12 cellular contexts compared by ENCODE assay signal in genomic region chr5:131854134-131854533, GRCh38. TPM values are rescaled to one million over a fixed set of nuclear protein-coding genes. Genes with fewer than 3 reads are reported as not detected.
A peak's percentile ranks its signal among the peaks of the same experiment; 100 is the strongest.
DNase-seq lines count a peak whose midpoint lies in the region; ATAC-seq and TF ChIP-seq lines count a peak whose summit lies in the region.
"Had no signal": no experiment of that assay in that cellular context is flagged by ENCODE, and none has a peak within 500 bp of the region (broad histone marks: within the 10 kb centered on the region; RNA-seq: fewer than 3 reads in every experiment).

No MANE protein-coding gene starts in this region.

- H3K27ac ChIP-seq in CD4-positive, alpha-beta memory T cell (ENCODE audit: low read depth, low read length): no peak overlapping the region
- H3K27ac ChIP-seq in body of pancreas: no peak overlapping the region
- H3K27ac ChIP-seq: ascending aorta, parathyroid adenoma had no signal

- H3K4me3 Mint-ChIP-seq in CD4-positive, alpha-beta memory T cell: peak overlapping the region; percentile 2 to 72 (median 35)
- H3K4me3 Mint-ChIP-seq in activated B cell treated with CpG ODN at 0.5 μM for 24 hours: no peak overlapping the region
- no peak overlapping the region for H3K4me3 Mint-ChIP-seq in stimulated activated naive B cell treated with anti-CD40 and anti-IgM and Interleukin-4, amounts not matched to agents 10 μg/mL and 1 μg/mL and 100 μg/mL, for 72 hours

- peak in 3 of 5 donors; percentile 6 to 23 (median 9) for DNase-seq in CD4-positive, alpha-beta memory T cell
- DNase-seq in activated B cell treated with CpG ODN at 0.5 μM for 24 hours: no peak
- no peak for DNase-seq in body of pancreas
- no peak for DNase-seq in NCI-H446 treated with DMSO at 0.1 percent for 48 hours (lab: John Stamatoyannopoulos, UW)
- DNase-seq in stimulated activated naive B cell treated with anti-CD40 and anti-IgM and Interleukin-4, amounts not matched to agents 10 μg/mL and 1 μg/mL and 100 μg/mL, for 72 hours: no peak
- DNase-seq in NCI-H1105 treated with DMSO at 0.1 percent for 48 hours (lab: John Stamatoyannopoulos, UW): no peak
- DNase-seq: GOT3, T-helper 9 cell had no signal

- POLR2A ChIA-PET in CD4-positive, alpha-beta memory T cell (lab: Charles Lee; ENCODE audit: partially characterized antibody): no interaction called here
- POLR2A ChIA-PET in activated B cell treated with CpG ODN at 0.5 μM for 24 hours (lab: Charles Lee): no interaction called here

- CTCF ChIA-PET in CD4-positive, alpha-beta memory T cell (lab: Charles Lee; ENCODE audit: partially characterized antibody): interaction anchor here (1.7 kb wide), 1 partner anchor 154 kb away, joined by 3 read pairs; no protein-coding TSS in a partner anchor
- CTCF ChIA-PET in activated B cell treated with CpG ODN at 0.5 μM for 24 hours (lab: Charles Lee): no interaction called here

- H3K9me3 Mint-ChIP-seq in CD4-positive, alpha-beta memory T cell: peaks cover 2 to 19% (median 13%) of the 10 kb centered on the region in 8 donors
- peaks cover 9% of the 10 kb centered on the region for H3K9me3 Mint-ChIP-seq in activated B cell treated with CpG ODN at 0.5 μM for 24 hours
- peaks cover 7 to 12% of the 10 kb centered on the region in 2 donors for H3K9me3 Mint-ChIP-seq in stimulated activated naive B cell treated with anti-CD40 and anti-IgM and Interleukin-4, amounts not matched to agents 10 μg/mL and 1 μg/mL and 100 μg/mL, for 72 hours

- H3K4me1 ChIP-seq in CD4-positive, alpha-beta memory T cell (ENCODE audit: insufficient read depth, low read length): peaks cover 19% of the 10 kb centered on the region
- no peaks in the 10 kb centered on the region for H3K4me1 ChIP-seq in body of pancreas
- H3K4me1 ChIP-seq: ascending aorta, parathyroid adenoma had no signal

- H3K9me3 ChIP-seq in CD4-positive, alpha-beta memory T cell (ENCODE audit: control insufficient read depth in 1 of 2, low read length in 2 of 2): no peaks in the 10 kb centered on the region
- H3K9me3 ChIP-seq in body of pancreas: no peaks in the 10 kb centered on the region
- H3K9me3 ChIP-seq: ascending aorta had no signal

- H3K36me3 ChIP-seq in CD4-positive, alpha-beta memory T cell (ENCODE audit: insufficient read depth, low read length): no peaks in the 10 kb centered on the region
- H3K36me3 ChIP-seq in body of pancreas (replicated peaks in 1 of 2; ENCODE audit: insufficient read depth in 1 of 2, low read depth in 2 of 2): no peaks in the 10 kb centered on the region
- H3K36me3 ChIP-seq: ascending aorta had no signal

- peaks cover 13 to 21% (median 18%) of the 10 kb centered on the region in 4 donors for H3K4me1 Mint-ChIP-seq in CD4-positive, alpha-beta memory T cell
- peaks cover 15% of the 10 kb centered on the region for H3K4me1 Mint-ChIP-seq in activated B cell treated with CpG ODN at 0.5 μM for 24 hours
- peaks cover 5 to 7% of the 10 kb centered on the region in 2 donors for H3K4me1 Mint-ChIP-seq in stimulated activated naive B cell treated with anti-CD40 and anti-IgM and Interleukin-4, amounts not matched to agents 10 μg/mL and 1 μg/mL and 100 μg/mL, for 72 hours

- TF ChIP-seq POLR2A in body of pancreas (IDR thresholded peaks at IDR 0.05): no peak

- H3K4me3 ChIP-seq in CD4-positive, alpha-beta memory T cell (ENCODE audit: low read length in 2 of 2): no peak overlapping the region
- no peak overlapping the region for H3K4me3 ChIP-seq in body of pancreas
- H3K4me3 ChIP-seq: ascending aorta had no signal

- peaks cover 0 to 2% of the 10 kb centered on the region in 2 donors for H3K27me3 Mint-ChIP-seq in CD4-positive, alpha-beta memory T cell
- no peaks in the 10 kb centered on the region for H3K27me3 Mint-ChIP-seq in activated B cell treated with CpG ODN at 0.5 μM for 24 hours
- H3K27me3 Mint-ChIP-seq in stimulated activated naive B cell treated with anti-CD40 and anti-IgM and Interleukin-4, amounts not matched to agents 10 μg/mL and 1 μg/mL and 100 μg/mL, for 72 hours: no peaks in the 10 kb centered on the region

- H3K27ac Mint-ChIP-seq in CD4-positive, alpha-beta memory T cell: peak overlapping the region in 4 of 7 donors; percentile 1 to 33 (median 22)
- no peak overlapping the region for H3K27ac Mint-ChIP-seq in activated B cell treated with CpG ODN at 0.5 μM for 24 hours
- no peak overlapping the region for H3K27ac Mint-ChIP-seq in stimulated activated naive B cell treated with anti-CD40 and anti-IgM and Interleukin-4, amounts not matched to agents 10 μg/mL and 1 μg/mL and 100 μg/mL, for 72 hours

- ATAC-seq in GM19372 (IDR thresholded peaks at IDR 0.05; ENCODE audit: low read depth, unreplicated experiment): peak; percentile 62
- ATAC-seq in HG03139 (IDR thresholded peaks at IDR 0.05; ENCODE audit: unreplicated experiment): peak; percentile 79
- peak; percentile 31 for ATAC-seq in activated B cell treated with CpG ODN at 0.5 μM for 24 hours (ENCODE audit: low read depth)
- no peak for ATAC-seq in body of pancreas
- no peak for ATAC-seq in stimulated activated naive B cell treated with anti-CD40 and anti-IgM and Interleukin-4, amounts not matched to agents 10 μg/mL and 1 μg/mL and 100 μg/mL, for 72 hours (replicated peaks)

- intact Hi-C loops in CD4-positive, alpha-beta memory T cell (cut with micrococcal nuclease): no loop called here
- intact Hi-C loops in activated B cell treated with CpG ODN at 0.5 μM for 24 hours (cut with micrococcal nuclease): no loop called here
- intact Hi-C loops in body of pancreas (cut with DNase I): no loop called here

- peaks cover 0 to 12% of the 10 kb centered on the region in 2 donors for H3K36me3 Mint-ChIP-seq in CD4-positive, alpha-beta memory T cell
- H3K36me3 Mint-ChIP-seq in activated B cell treated with CpG ODN at 0.5 μM for 24 hours (ENCODE audit: low read depth): no peaks in the 10 kb centered on the region
- peaks cover 0 to 4% of the 10 kb centered on the region in 2 donors for H3K36me3 Mint-ChIP-seq in stimulated activated naive B cell treated with anti-CD40 and anti-IgM and Interleukin-4, amounts not matched to agents 10 μg/mL and 1 μg/mL and 100 μg/mL, for 72 hours

- H3K27me3 ChIP-seq in CD4-positive, alpha-beta memory T cell (ENCODE audit: insufficient read depth, low read length): no peaks in the 10 kb centered on the region
- no peaks in the 10 kb centered on the region for H3K27me3 ChIP-seq in body of pancreas
- H3K27me3 ChIP-seq: ascending aorta had no signal

- TF ChIP-seq CTCF in activated B cell treated with CpG ODN at 0.5 μM for 24 hours (IDR thresholded peaks at IDR 0.05) (no peak), body of pancreas (IDR thresholded peaks at IDR 0.05) (no peak)

RNA-seq across cellular contexts. Expression of gene FNIP1, which starts 57.3 kb away (rescaled TPM):
- 10 to 100 TPM; 34.9 to 35.9 TPM for total RNA-seq in CD4-positive, alpha-beta memory T cell
- 10 to 100 TPM in 1 of 2 donors, 1 to 10 TPM in 1; 8.2 to 11.6 TPM for polyA plus RNA-seq in CD4-positive, alpha-beta memory T cell
- total RNA-seq in activated B cell treated with CpG ODN at 0.5 μM for 24 hours (29.8 and 34.0 TPM in 2 replicates), body of pancreas (10 to 100 TPM; 20.5 to 35.9 TPM)

Comparison
In these comparisons a context has a peak if more than half of its experiments do, and no peak if none do; other contexts are left out.
1. DNase-seq: peak in CD4-positive, alpha-beta memory T cell (3 of 5); none in activated B cell treated with CpG ODN at 0.5 μM for 24 hours (single experiment), body of pancreas (0 of 4), NCI-H446 treated with DMSO at 0.1 percent for 48 hours (single experiment), stimulated activated naive B cell treated with anti-CD40 and anti-IgM and Interleukin-4, amounts not matched to agents 10 μg/mL and 1 μg/mL and 100 μg/mL, for 72 hours (single experiment) and NCI-H1105 treated with DMSO at 0.1 percent for 48 hours (single experiment).
2. H3K27ac Mint-ChIP-seq: peak in CD4-positive, alpha-beta memory T cell (4 of 7); none in activated B cell treated with CpG ODN at 0.5 μM for 24 hours (single experiment) and stimulated activated naive B cell treated with anti-CD40 and anti-IgM and Interleukin-4, amounts not matched to agents 10 μg/mL and 1 μg/mL and 100 μg/mL, for 72 hours (single experiment).
3. H3K4me3 Mint-ChIP-seq: peak in CD4-positive, alpha-beta memory T cell (8 of 8); none in activated B cell treated with CpG ODN at 0.5 μM for 24 hours (single experiment) and stimulated activated naive B cell treated with anti-CD40 and anti-IgM and Interleukin-4, amounts not matched to agents 10 μg/mL and 1 μg/mL and 100 μg/mL, for 72 hours (0 of 2).
4. ATAC-seq: peak in GM19372 (single experiment), HG03139 (single experiment) and activated B cell treated with CpG ODN at 0.5 μM for 24 hours (single experiment); none in body of pancreas (single experiment) and stimulated activated naive B cell treated with anti-CD40 and anti-IgM and Interleukin-4, amounts not matched to agents 10 μg/mL and 1 μg/mL and 100 μg/mL, for 72 hours (0 of 2).